15 cellular contexts compared by ENCODE assay signal in genomic region chr3:10648181-10648580, GRCh38.
DNase-seq lines count a peak whose midpoint lies in the region; ATAC-seq and TF ChIP-seq lines count a peak whose summit lies in the region.
"Had no signal": no experiment of that assay in that cellular context is flagged by ENCODE, and none has a peak within 500 bp of the region (broad histone marks: within the 10 kb centered on the region; RNA-seq: fewer than 3 reads in every experiment).

No MANE protein-coding gene starts in this region.

- H2BK5ac ChIP-seq in neuronal stem cell (ENCODE audit: low read length) = no peak overlapping the region

- in situ Hi-C loops in mammary epithelial cell (cut with MboI; ENCODE audit: low sequenced_read_pairs in 2 of 2) = no loop called here

- no peaks in the 10 kb centered on the region for H3K36me3 Mint-ChIP-seq in activated naive CD8-positive, alpha-beta T cell treated with anti-CD3 and anti-CD28 coated beads, Interleukin-2, amount 50 U/mL, for 24 hours (ENCODE audit: low read depth)
- H3K36me3 Mint-ChIP-seq: CD14-positive monocyte had no signal

- no peak overlapping the region for H2AFZ ChIP-seq in mammary epithelial cell (ENCODE audit: low read depth, low read length)
- H2AFZ ChIP-seq in neuronal stem cell (ENCODE audit: low read length) = no peak overlapping the region

- H3K27ac Mint-ChIP-seq in activated naive CD8-positive, alpha-beta T cell treated with anti-CD3 and anti-CD28 coated beads, Interleukin-2, amount 50 U/mL, for 24 hours = no peak overlapping the region
- H3K27ac Mint-ChIP-seq: CD14-positive monocyte; CD8-positive, alpha-beta memory T cell; HFFc6 had no signal

- CTCF ChIA-PET in mammary epithelial cell (lab: Charles Lee; ENCODE audit: low non-redundant PET) = no interaction called here

- ATAC-seq in activated naive CD8-positive, alpha-beta T cell treated with anti-CD3 and anti-CD28 coated beads, Interleukin-2, amount 50 U/mL, for 24 hours = no peak

- peaks cover 12% of the 10 kb centered on the region for H3K27me3 Mint-ChIP-seq in activated naive CD8-positive, alpha-beta T cell treated with anti-CD3 and anti-CD28 coated beads, Interleukin-2, amount 50 U/mL, for 24 hours

- H3K9ac ChIP-seq in mammary epithelial cell (ENCODE audit: insufficient read depth, low read length) (no peak overlapping the region), neuronal stem cell (ENCODE audit: low read depth, low read length, poor library complexity) (no peak overlapping the region)

- no peaks in the 10 kb centered on the region for H3K79me2 ChIP-seq in mammary epithelial cell (ENCODE audit: insufficient read depth, low read length)

- no peak overlapping the region for H3K4me3 ChIP-seq in mammary epithelial cell (replicated peaks in 1 of 3; ENCODE audit: insufficient read depth in 1 of 3, low read depth in 2 of 3, low read length in 3 of 3)
- H3K4me3 ChIP-seq in neuronal stem cell (ENCODE audit: low read length in 2 of 2) = no peak overlapping the region
- H3K4me3 ChIP-seq: HAP-1 had no signal

- dilution Hi-C loops in mammary epithelial cell (cut with HindIII; ENCODE audit: low sequenced_read_pairs) = loop anchor here (5.0 kb wide), 1 partner anchor 94 kb away; no protein-coding TSS in a partner anchor

- H3K14ac ChIP-seq in neuronal stem cell (ENCODE audit: low read length) = no peak overlapping the region

- 52% methylated on average over 4 of the region's 4 CpGs for WGBS in mammary epithelial cell (ENCODE audit: low coverage, missing lambda C conversion rate)
- WGBS in neuronal stem cell (ENCODE audit: extremely low coverage in 2 of 2, insufficient read length in 2 of 2, insufficient replicate concordance in 1 of 2), 2 donors = no CpG with 5 or more reads among the region's 4 CpGs

- peak overlapping the region; percentile 22 for H2AK5ac ChIP-seq in neuronal stem cell (ENCODE audit: low read depth, low read length)

- H3K9me3 Mint-ChIP-seq in activated naive CD8-positive, alpha-beta T cell treated with anti-CD3 and anti-CD28 coated beads, Interleukin-2, amount 50 U/mL, for 24 hours = no peaks in the 10 kb centered on the region
- H3K9me3 Mint-ChIP-seq: HFFc6 had no signal

- no peak for TF ChIP-seq CTCF in mammary epithelial cell (conservative IDR thresholded peaks at IDR 0.05 in 1 of 2, IDR thresholded peaks at IDR 0.05 in 1 of 2; ENCODE audit: extremely low read depth in 1 of 2, insufficient read depth in 1 of 2, low read depth in 1 of 2, low read length in 2 of 2)

- H3K4me1 ChIP-seq in mammary epithelial cell (ENCODE audit: insufficient read depth, low read length) (no peaks in the 10 kb centered on the region), neuronal stem cell (ENCODE audit: control insufficient read depth in 2 of 2, insufficient read depth in 1 of 2, low read depth in 1 of 2, low read length in 2 of 2) (peaks cover 0 to 2% of the 10 kb centered on the region in 2 donors)
- H3K4me1 ChIP-seq: HAP-1 had no signal

- H3K9me3 ChIP-seq in mammary epithelial cell (replicated peaks; ENCODE audit: insufficient read depth, low read length) = no peaks in the 10 kb centered on the region
- H3K9me3 ChIP-seq in neuronal stem cell (replicated peaks in 1 of 2; ENCODE audit: control insufficient read depth in 2 of 2, insufficient read depth in 1 of 2, low read depth in 1 of 2, low read length in 2 of 2) = no peaks in the 10 kb centered on the region
- H3K9me3 ChIP-seq: HAP-1 had no signal

- no peaks in the 10 kb centered on the region for H3K36me3 ChIP-seq in mammary epithelial cell (ENCODE audit: insufficient read depth, low read length)
- no peaks in the 10 kb centered on the region for H3K36me3 ChIP-seq in neuronal stem cell (replicated peaks in 1 of 2; ENCODE audit: control insufficient read depth in 2 of 2, insufficient read depth in 2 of 2, low read length in 2 of 2)
- H3K36me3 ChIP-seq: HAP-1 had no signal

- H4K91ac ChIP-seq in neuronal stem cell (ENCODE audit: low read depth, low read length, poor library complexity) = no peak overlapping the region

- BruUV-seq in mammary epithelial cell (replicated peaks; lab: Mats Ljungman, UMichigan) = no TSS peak

- H4K20me1 ChIP-seq in mammary epithelial cell (ENCODE audit: insufficient read depth, low read length) = no peaks in the 10 kb centered on the region

- H3K18ac ChIP-seq in neuronal stem cell (ENCODE audit: low read length) = no peak overlapping the region

- intact Hi-C loops in mammary epithelial cell (cut with micrococcal nuclease) = no loop called here

- peaks cover 2% of the 10 kb centered on the region for H3K27me3 ChIP-seq in mammary epithelial cell (ENCODE audit: insufficient read depth, low read length)
- peaks cover 0 to 6% (median 0%) of the 10 kb centered on the region in 3 experiments for H3K27me3 ChIP-seq in neuronal stem cell (ENCODE audit: control insufficient read depth in 3 of 3, insufficient read depth in 3 of 3, low read depth in 1 of 3, low read length in 3 of 3)

- H3K4me3 Mint-ChIP-seq in activated naive CD8-positive, alpha-beta T cell treated with anti-CD3 and anti-CD28 coated beads, Interleukin-2, amount 50 U/mL, for 24 hours = no peak overlapping the region
- H3K4me3 Mint-ChIP-seq: CD14-positive monocyte; CD8-positive, alpha-beta memory T cell; HFFc6 had no signal

- H3K79me1 ChIP-seq in neuronal stem cell (ENCODE audit: low read depth, low read length) = no peaks in the 10 kb centered on the region

- H3K4ac ChIP-seq in neuronal stem cell (ENCODE audit: low read length) = no peak overlapping the region

- H2BK120ac ChIP-seq in neuronal stem cell (ENCODE audit: low read depth, low read length) = no peak overlapping the region

- H3K4me2 ChIP-seq in mammary epithelial cell (ENCODE audit: insufficient read depth, low read depth, low read length) (no peak overlapping the region), neuronal stem cell (ENCODE audit: insufficient read depth, low read length, poor library complexity, severe bottlenecking) (no peak overlapping the region)

- no peak overlapping the region for H3K23ac ChIP-seq in neuronal stem cell (ENCODE audit: low read depth, low read length, poor library complexity)

- no peak overlapping the region for H3K27ac ChIP-seq in mammary epithelial cell (ENCODE audit: insufficient read depth, low read depth, low read length)
- no peak overlapping the region for H3K27ac ChIP-seq in neuronal stem cell (replicated peaks; ENCODE audit: low read length)
- H3K27ac ChIP-seq: 22Rv1, HL-60 had no signal

- H2BK15ac ChIP-seq in neuronal stem cell (ENCODE audit: low read length) = no peak overlapping the region

- H2BK12ac ChIP-seq in neuronal stem cell (ENCODE audit: low read length) = no peak overlapping the region

- peak; percentile 4 for DNase-seq in activated CD8-positive, alpha-beta memory T cell treated with anti-CD3 and anti-CD28 coated beads for 24 hours
- DNase-seq in activated CD8-positive, alpha-beta memory T cell treated with anti-CD3 and anti-CD28 coated beads, Interleukin-2, amount 50 U/mL, for 4 hours = no peak
- DNase-seq in mammary epithelial cell = peak; percentile 11
- DNase-seq in neuronal stem cell (ENCODE audit: low spot score) = no peak
- DNase-seq in NCI-H446 treated with DMSO at 0.1 percent for 48 hours (lab: John Stamatoyannopoulos, UW) = no peak
- no peak for DNase-seq in activated naive CD4-positive, alpha-beta T cell treated with anti-CD3 and anti-CD28 coated beads, Interleukin-2, amount 50 U/mL, for 16 hours
- no peak for DNase-seq in activated naive CD8-positive, alpha-beta T cell treated with anti-CD3 and anti-CD28 coated beads, Interleukin-2, amount 50 U/mL, for 24 hours
- DNase-seq: CD8-positive, alpha-beta memory T cell; DMS53; GF-D8; HFFc6 had no signal

- H3K4me1 Mint-ChIP-seq in activated naive CD8-positive, alpha-beta T cell treated with anti-CD3 and anti-CD28 coated beads, Interleukin-2, amount 50 U/mL, for 24 hours = no peaks in the 10 kb centered on the region
- H3K4me1 Mint-ChIP-seq: CD14-positive monocyte; CD8-positive, alpha-beta memory T cell had no signal

- no peak overlapping the region for H4K8ac ChIP-seq in neuronal stem cell (ENCODE audit: low read depth, low read length)

Comparison
In these comparisons a context has a peak if more than half of its experiments do, and no peak if none do; other contexts are left out.
1. DNase-seq: peak in activated CD8-positive, alpha-beta memory T cell treated with anti-CD3 and anti-CD28 coated beads for 24 hours (single experiment) and mammary epithelial cell (single experiment); none in activated CD8-positive, alpha-beta memory T cell treated with anti-CD3 and anti-CD28 coated beads, Interleukin-2, amount 50 U/mL, for 4 hours (single experiment), neuronal stem cell (single experiment), NCI-H446 treated with DMSO at 0.1 percent for 48 hours (single experiment), activated naive CD4-positive, alpha-beta T cell treated with anti-CD3 and anti-CD28 coated beads, Interleukin-2, amount 50 U/mL, for 16 hours (single experiment) and activated naive CD8-positive, alpha-beta T cell treated with anti-CD3 and anti-CD28 coated beads, Interleukin-2, amount 50 U/mL, for 24 hours (single experiment).